Comparison of ENCODE assay signal across 8 cellular contexts in the genomic region with DNA sequence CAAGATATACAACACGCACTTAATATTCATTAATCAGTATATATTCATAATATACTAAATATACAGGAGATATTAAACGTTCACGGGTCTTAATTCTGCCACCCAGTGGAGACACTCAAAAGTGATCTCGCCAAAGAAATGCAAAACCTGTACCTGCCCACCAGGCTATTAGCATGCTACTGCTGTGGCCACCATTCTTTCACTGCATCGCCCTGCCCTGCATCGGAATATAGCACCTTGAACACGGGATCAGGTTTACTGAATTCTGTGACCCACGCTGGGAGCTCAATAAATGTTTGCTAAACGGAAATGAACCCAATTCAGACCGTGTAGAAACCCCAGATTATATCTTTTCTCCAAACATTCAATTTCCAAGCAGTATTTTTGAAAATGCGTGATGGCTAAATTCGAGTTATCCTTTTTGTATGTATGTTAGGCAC. TPM values are rescaled to one million over a fixed set of nuclear protein-coding genes. Genes with fewer than 3 reads are reported as not detected.
DNase-seq lines count a peak whose midpoint lies in the region; ATAC-seq and TF ChIP-seq lines count a peak whose summit lies in the region.

No MANE protein-coding gene starts in this region.

- BruUV-seq in Calu3 (replicated peaks; lab: Mats Ljungman, UMichigan): TSS peak; percentile 96
- BruUV-seq in PC-9 (replicated peaks; lab: Mats Ljungman, UMichigan): TSS peak; percentile 97

- H3F3A ChIP-seq in PC-9 (ENCODE audit: insufficient read depth, low read depth): peaks cover 5% of the 10 kb centered on the region; the same call in 1 of the 2 replicates

- no peaks in the 10 kb centered on the region for H3K9me3 Mint-ChIP-seq in Calu3 (ENCODE audit: low read depth, unreplicated experiment)
- H3K9me3 Mint-ChIP-seq in nephron progenitor cell: no peaks in the 10 kb centered on the region

- H3K27ac Mint-ChIP-seq in Calu3 (ENCODE audit: unreplicated experiment): peak overlapping the region; percentile 97
- H3K27ac Mint-ChIP-seq in nephron progenitor cell: peak overlapping the region; percentile 99

- H3K9me2 ChIP-seq in PC-9 (ENCODE audit: insufficient read depth): no peaks in the 10 kb centered on the region

- H3K4me2 ChIP-seq in PC-9: peak overlapping the region; percentile 91

- intact Hi-C loops in Calu3 (cut with micrococcal nuclease; ENCODE audit: unreplicated experiment) (loop anchor here (10.0 kb wide), 1 partner anchor 105 kb away; no protein-coding TSS in a partner anchor), PC-9 (cut with micrococcal nuclease; ENCODE audit: unreplicated experiment) (loop anchor here (10.0 kb wide), 1 partner anchor 325 kb away; no protein-coding TSS in a partner anchor)

- peak; percentile 34 for ATAC-seq in GM19467 (IDR thresholded peaks at IDR 0.05; ENCODE audit: unreplicated experiment)
- peak; percentile 29 for ATAC-seq in HG03558 (IDR thresholded peaks at IDR 0.05; ENCODE audit: extremely low read depth, unreplicated experiment)

- H3K36me3 Mint-ChIP-seq in Calu3 (ENCODE audit: insufficient read depth, unreplicated experiment): peaks cover 23% of the 10 kb centered on the region
- H3K36me3 Mint-ChIP-seq in nephron progenitor cell (ENCODE audit: low read depth): no peaks in the 10 kb centered on the region

- H3K4me3 ChIP-seq in PC-9 (peak overlapping the region; percentile 72), fibroblast of the aortic adventitia (ENCODE audit: low read depth, low read length) (peak overlapping the region; percentile 90)

- H3K27me3 ChIP-seq in PC-9 (ENCODE audit: insufficient read depth, low read depth): no peaks in the 10 kb centered on the region

- H3K4me1 ChIP-seq in PC-9 (replicated peaks; ENCODE audit: insufficient read depth): peaks cover 18% of the 10 kb centered on the region

- peak overlapping the region; percentile 86 for H2AFZ ChIP-seq in PC-9

- POLR2A ChIA-PET in PC-9 (lab: Charles Lee; ENCODE audit: unreplicated experiment): interaction anchor here (0.6 kb wide), 1 partner anchor 609 kb away, joined by 11 read pairs; a partner anchor contains a TSS

- peaks cover 41% of the 10 kb centered on the region for H3K79me2 ChIP-seq in PC-9 (ENCODE audit: low read depth)

- no peaks in the 10 kb centered on the region for H3K27me3 Mint-ChIP-seq in Calu3 (ENCODE audit: unreplicated experiment)
- peaks cover 3% of the 10 kb centered on the region for H3K27me3 Mint-ChIP-seq in nephron progenitor cell (ENCODE audit: low read depth, poor library complexity)

- H3K4me3 Mint-ChIP-seq in Calu3 (ENCODE audit: low read depth, unreplicated experiment): peak overlapping the region; percentile 87
- H3K4me3 Mint-ChIP-seq in nephron progenitor cell: peak overlapping the region; percentile 99

- no peak for TF ChIP-seq CTCF in Calu3 (IDR thresholded peaks at IDR 0.05; ENCODE audit: unreplicated experiment)
- TF ChIP-seq CTCF in PC-9 (conservative IDR thresholded peaks at IDR 0.05): peak; percentile 57
- peak; percentile 68 for TF ChIP-seq CTCF in fibroblast of the aortic adventitia (IDR thresholded peaks at IDR 0.05; ENCODE audit: insufficient read depth, low read length)
- TF ChIP-seq CTCF in nephron progenitor cell (IDR thresholded peaks at IDR 0.05): peak; percentile 29

- no peaks in the 10 kb centered on the region for H3K36me3 ChIP-seq in PC-9 (ENCODE audit: low read depth)

- DNase-seq in Calu3 (peak; percentile 59), PC-9 (peak; percentile 58 to 71), fibroblast of the aortic adventitia (ENCODE audit: low read depth) (peak; percentile 59), nephron progenitor cell (peak; percentile 19), foreskin melanocyte (no peak)
- peak; percentile 9 to 27 for DNase-seq in activated T-helper 1 cell treated with anti-CD3 and anti-CD28 coated beads, Interleukin-2, amount 50 U/mL, for 16 hours (ENCODE audit: low read depth in 1 of 2, low spot score in 1 of 2)

- H3K27ac ChIP-seq in PC-9: peak overlapping the region; percentile 84

- H3K4me1 Mint-ChIP-seq in Calu3 (ENCODE audit: low read depth, unreplicated experiment) (peaks cover 7% of the 10 kb centered on the region), nephron progenitor cell (peaks cover 40% of the 10 kb centered on the region)

- H4K20me1 ChIP-seq in PC-9 (ENCODE audit: insufficient read depth): no peaks in the 10 kb centered on the region

- no peaks in the 10 kb centered on the region for H3K9me3 ChIP-seq in PC-9 (ENCODE audit: insufficient read depth, low read depth)

- CTCF ChIA-PET in Calu3 (lab: Charles Lee): interaction anchor here (0.7 to 0.8 kb wide), 2 partner anchors 14 to 40 kb away, joined by 3 read pairs; no protein-coding TSS in a partner anchor
- CTCF ChIA-PET in PC-9 (lab: Charles Lee): interaction anchor here (0.5 to 0.7 kb wide), 3 partner anchors 31 to 867 kb away, joined by 3 to 14 read pairs (median 4); no protein-coding TSS in a partner anchor

RNA-seq across cellular contexts. Expression of a gene that starts 0.8 kb away (rescaled TPM):
- total RNA-seq in Calu3 (2022): 55.7 and 57.8 TPM in 2 replicates
- 38.8 and 51.6 TPM in 2 replicates for total RNA-seq in PC-9 (2021)
- total RNA-seq in fibroblast of the aortic adventitia (ENCODE audit: low replicate concordance): 38.3 and 50.6 TPM in 2 replicates

RNA-seq across cellular contexts. Expression of a gene that starts 7.2 kb away (rescaled TPM):
- total RNA-seq in Calu3 (2022) (5.8 and 6.0 TPM in 2 replicates), PC-9 (2021) (12.2 and 18.6 TPM in 2 replicates), fibroblast of the aortic adventitia (ENCODE audit: low replicate concordance) (18.2 and 19.9 TPM in 2 replicates)
